18 cellular contexts compared by ENCODE assay signal in genomic region chr10:201328-201771, GRCh38.
DNase-seq lines count a peak whose midpoint lies in the region; ATAC-seq, FAIRE-seq and TF ChIP-seq lines count a peak whose summit lies in the region.
"Had no signal": no experiment of that assay in that cellular context is flagged by ENCODE, and none has a peak within 500 bp of the region (broad histone marks: within the 10 kb centered on the region; RNA-seq: fewer than 3 reads in every experiment).

No MANE protein-coding gene starts in this region.

- H3K9me3 ChIP-seq in HEK293 (ENCODE audit: control insufficient read depth, insufficient read depth, low read depth, low read length) = no peaks in the 10 kb centered on the region
- H3K9me3 ChIP-seq in small intestine (ENCODE audit: control insufficient read depth, low read depth) = no peaks in the 10 kb centered on the region
- H3K9me3 ChIP-seq: breast epithelium, left ventricle myocardium inferior, tibial artery had no signal

- H3K4me3 ChIP-seq in HEK293 (ENCODE audit: low read depth, low read length) = no peak overlapping the region
- no peak overlapping the region for H3K4me3 ChIP-seq in astrocyte of the spinal cord (ENCODE audit: low read depth, low read length)
- H3K4me3 ChIP-seq in small intestine (ENCODE audit: low read depth in 1 of 2, low read length in 2 of 2) = no peak overlapping the region
- H3K4me3 ChIP-seq: breast epithelium, left ventricle myocardium inferior, tibial artery had no signal

- DNase-seq in AG20443 (ENCODE audit: low spot score) (peak; percentile 21), astrocyte of the spinal cord (ENCODE audit: low read depth, low spot score) (peak; percentile 58), foreskin keratinocyte (no peak), small intestine (no peak), NCI-H146 treated with DMSO at 0.1 percent for 48 hours (lab: John Stamatoyannopoulos, UW; ENCODE audit: unreplicated experiment) (no peak), urothelium cell line (ENCODE audit: low spot score) (no peak)
- DNase-seq: activated B cell treated with CpG ODN at 0.5 μM for 24 hours; left ventricle myocardium inferior; naive thymus-derived CD8-positive, alpha-beta T cell; NCI-H2029 treated with DMSO at 0.1 percent for 48 hours; stimulated activated CD4-positive, alpha-beta T cell treated with anti-CD3 and anti-CD28 coated beads, Interleukin-2, amount 100 ng/mL, for 24 hours; tibial artery had no signal

- no peaks in the 10 kb centered on the region for H3K36me3 ChIP-seq in HEK293 (ENCODE audit: control insufficient read depth in 2 of 2, insufficient read depth in 1 of 2, low read length in 2 of 2)
- H3K36me3 ChIP-seq in small intestine (ENCODE audit: control insufficient read depth in 2 of 2, insufficient read depth in 2 of 2, low read length in 2 of 2) = no peaks in the 10 kb centered on the region
- H3K36me3 ChIP-seq: breast epithelium, left ventricle myocardium inferior had no signal

- no peaks in the 10 kb centered on the region for H3K27me3 ChIP-seq in foreskin keratinocyte
- no peaks in the 10 kb centered on the region for H3K27me3 ChIP-seq in small intestine (ENCODE audit: control insufficient read depth in 2 of 2, insufficient read depth in 2 of 2, low read length in 2 of 2)
- H3K27me3 ChIP-seq: breast epithelium, tibial artery had no signal

- 0 out of 2 replicates have a peak, but pooled peaks cover 2% of the 10 kb centered on the region for H3K4me1 ChIP-seq in HEK293 (ENCODE audit: control insufficient read depth, insufficient read depth, low read length)
- H3K4me1 ChIP-seq in foreskin keratinocyte = peaks cover 4% of the 10 kb centered on the region
- no peaks in the 10 kb centered on the region for H3K4me1 ChIP-seq in small intestine (ENCODE audit: control insufficient read depth in 2 of 2, insufficient read depth in 1 of 2, low read depth in 1 of 2, low read length in 1 of 2)
- H3K4me1 ChIP-seq: breast epithelium, left ventricle myocardium inferior had no signal

- no peak for TF ChIP-seq CTCF in HEK293 (tag by site-specific recombination; IDR thresholded peaks at IDR 0.05)
- no peak for TF ChIP-seq CTCF in astrocyte of the spinal cord (IDR thresholded peaks at IDR 0.05; ENCODE audit: low read depth, low read length)
- no peak for TF ChIP-seq CTCF in foreskin keratinocyte (conservative IDR thresholded peaks at IDR 0.05)

- ATAC-seq in foreskin keratinocyte = no peak
- ATAC-seq in GM21723 (IDR thresholded peaks at IDR 0.05; ENCODE audit: unreplicated experiment) = no peak
- ATAC-seq: naive thymus-derived CD8-positive, alpha-beta T cell; Panc1 had no signal

- H3K27ac ChIP-seq in HEK293 (ENCODE audit: extremely low read depth, low read depth, low read length) = no peak overlapping the region
- H3K27ac ChIP-seq in foreskin keratinocyte = peak overlapping the region; percentile 48
- no peak overlapping the region for H3K27ac ChIP-seq in small intestine (ENCODE audit: low read depth in 1 of 2, low read length in 1 of 2)
- H3K27ac ChIP-seq: breast epithelium, epithelial cell of prostate, left ventricle myocardium inferior, tibial artery had no signal

- CTCF ChIA-PET in HEK293 (lab: Yijun Ruan, JAX) = interaction anchor here (0.5 kb wide), 1 partner anchor 832 kb away, joined by 3 read pairs; no protein-coding TSS in a partner anchor

- FAIRE-seq in small intestine (lab: Jason Lieb, UNC) (no peak), urothelium cell line (lab: Jason Lieb, UNC) (no peak)
- FAIRE-seq: GM12891 had no signal

- 81 to 95% (median 84%) methylated on average over 6 of the region's 6 CpGs for WGBS in small intestine, 3 donors

- POLR2A ChIA-PET in HEK293 (lab: Yijun Ruan, JAX) = no interaction called here

- in situ Hi-C loops in astrocyte of the spinal cord (cut with HindIII; ENCODE audit: low sequenced_read_pairs) = no loop called here

TF ChIP-seq in HEK293, 187 proteins besides CTCF, POLR2A, EP300 and RAD21:
- TF ChIP-seq ZSCAN5A (tag by site-specific recombination; IDR thresholded peaks at IDR 0.05) (no peak), HOXA7 (CRISPR knock-in tag; IDR thresholded peaks at IDR 0.05; ENCODE audit: borderline replicate concordance) (no peak), ZNF514 (tag by site-specific recombination; IDR thresholded peaks at IDR 0.05) (no peak), BCL6B (tag by site-specific recombination; IDR thresholded peaks at IDR 0.05) (0 out of 2 replicates have a peak, but pooled peaks have one; percentile 8)
TF ChIP-seq in HEK293: peak in this region for 1.

Comparison
In these comparisons a context has a peak if more than half of its experiments do, and no peak if none do; other contexts are left out.
1. DNase-seq: peak in AG20443 (single experiment) and astrocyte of the spinal cord (single experiment); none in foreskin keratinocyte (0 of 2), small intestine (single experiment), NCI-H146 treated with DMSO at 0.1 percent for 48 hours (single experiment) and urothelium cell line (single experiment).